7 cellular contexts compared by ENCODE assay signal in the genomic region with DNA sequence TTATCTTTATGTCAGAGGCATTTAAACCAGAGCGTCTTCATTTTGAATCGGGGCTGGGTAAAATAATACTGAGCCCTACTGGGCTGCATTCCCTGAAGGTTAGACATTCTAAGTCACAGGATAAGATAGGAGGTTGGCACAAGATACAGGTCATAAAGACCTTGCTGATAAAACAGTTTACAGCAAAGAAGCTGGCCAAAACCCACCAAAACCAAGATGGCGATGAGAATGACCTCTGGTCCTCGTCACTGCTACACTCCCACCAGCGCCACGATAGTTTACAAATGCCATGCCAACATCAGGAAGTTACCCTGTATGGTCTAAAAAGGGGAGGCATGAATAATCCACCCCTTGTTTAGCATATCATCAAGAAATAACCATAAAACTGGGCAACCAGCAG.
DNase-seq lines count a peak whose midpoint lies in the region; ATAC-seq lines count a peak whose summit lies in the region.
"Not testable (repeated sequence)": the region's sequence is repeated elsewhere in the genome, so short reads cannot be mapped to it uniquely, and the experiment has no call there.

No MANE protein-coding gene starts in this region.

- peaks cover 24% of the 10 kb centered on the region for H3K4me1 Mint-ChIP-seq in T-helper 2 cell treated with Interferon-gamma antibody and Interleukin-4, amounts not matched to agents 5 μg/mL and 100 μg/mL, for 36 hours (ENCODE audit: low read depth)
- H3K4me1 Mint-ChIP-seq in activated T-cell treated with anti-CD3 and anti-CD28 coated beads, Interleukin-2, amount 50 U/mL, for 24 hours (ENCODE audit: low read depth), result peaks cover 49% of the 10 kb centered on the region
- H3K4me1 Mint-ChIP-seq in activated T-helper 17 cell treated with anti-CD3 and anti-CD28 coated beads, Interleukin-2, amount 50 U/mL, for 72 hours, result peaks cover 12% of the 10 kb centered on the region
- peaks cover 60% of the 10 kb centered on the region for H3K4me1 Mint-ChIP-seq in activated naive CD4-positive, alpha-beta T cell treated with anti-CD3 and anti-CD28 coated beads, Interleukin-2, amount 50 U/mL, for 24 hours
- H3K4me1 Mint-ChIP-seq in activated naive CD8-positive, alpha-beta T cell treated with anti-CD3 and anti-CD28 coated beads, Interleukin-2, amount 50 U/mL, for 24 hours, result peaks cover 44% of the 10 kb centered on the region
- H3K4me1 Mint-ChIP-seq in stimulated activated naive CD8-positive, alpha-beta T cell treated with anti-CD3 and anti-CD28 coated beads, Interleukin-15, Interleukin-2, amounts not matched to agents 100 ng/mL and 50 ng/mL, for 24 hours (ENCODE audit: low read depth), result peaks cover 51% of the 10 kb centered on the region

- not testable (repeated sequence) for H3K27me3 Mint-ChIP-seq in T-helper 2 cell treated with Interferon-gamma antibody and Interleukin-4, amounts not matched to agents 5 μg/mL and 100 μg/mL, for 36 hours (ENCODE audit: low read depth); activated T-cell treated with anti-CD3 and anti-CD28 coated beads, Interleukin-2, amount 50 U/mL, for 24 hours; activated T-helper 17 cell treated with anti-CD3 and anti-CD28 coated beads, Interleukin-2, amount 50 U/mL, for 72 hours; activated naive CD4-positive, alpha-beta T cell treated with anti-CD3 and anti-CD28 coated beads, Interleukin-2, amount 50 U/mL, for 24 hours; activated naive CD8-positive, alpha-beta T cell treated with anti-CD3 and anti-CD28 coated beads, Interleukin-2, amount 50 U/mL, for 24 hours; stimulated activated naive CD8-positive, alpha-beta T cell treated with anti-CD3 and anti-CD28 coated beads, Interleukin-15, Interleukin-2, amounts not matched to agents 100 ng/mL and 50 ng/mL, for 24 hours

- peak overlapping the region; percentile 76; the same call in 1 of the 2 replicates for H3K4me2 ChIP-seq in BLaER1

- H3K27ac ChIP-seq in BLaER1, result not testable (repeated sequence)

- not testable (repeated sequence) for H3K36me3 ChIP-seq in BLaER1

- H3K36me3 Mint-ChIP-seq in T-helper 2 cell treated with Interferon-gamma antibody and Interleukin-4, amounts not matched to agents 5 μg/mL and 100 μg/mL, for 36 hours (ENCODE audit: low read depth); activated T-cell treated with anti-CD3 and anti-CD28 coated beads, Interleukin-2, amount 50 U/mL, for 24 hours (ENCODE audit: low read depth); activated T-helper 17 cell treated with anti-CD3 and anti-CD28 coated beads, Interleukin-2, amount 50 U/mL, for 72 hours (ENCODE audit: low read depth); activated naive CD4-positive, alpha-beta T cell treated with anti-CD3 and anti-CD28 coated beads, Interleukin-2, amount 50 U/mL, for 24 hours; activated naive CD8-positive, alpha-beta T cell treated with anti-CD3 and anti-CD28 coated beads, Interleukin-2, amount 50 U/mL, for 24 hours (ENCODE audit: low read depth); stimulated activated naive CD8-positive, alpha-beta T cell treated with anti-CD3 and anti-CD28 coated beads, Interleukin-15, Interleukin-2, amounts not matched to agents 100 ng/mL and 50 ng/mL, for 24 hours (ENCODE audit: low read depth): not testable (repeated sequence)

- H3K9me3 ChIP-seq in BLaER1, result not testable (repeated sequence)

- peak overlapping the region; percentile 0 for H3K4me3 Mint-ChIP-seq in T-helper 2 cell treated with Interferon-gamma antibody and Interleukin-4, amounts not matched to agents 5 μg/mL and 100 μg/mL, for 36 hours
- not testable (repeated sequence) for H3K4me3 Mint-ChIP-seq in activated T-cell treated with anti-CD3 and anti-CD28 coated beads, Interleukin-2, amount 50 U/mL, for 24 hours; stimulated activated naive CD8-positive, alpha-beta T cell treated with anti-CD3 and anti-CD28 coated beads, Interleukin-15, Interleukin-2, amounts not matched to agents 100 ng/mL and 50 ng/mL, for 24 hours
- H3K4me3 Mint-ChIP-seq in activated T-helper 17 cell treated with anti-CD3 and anti-CD28 coated beads, Interleukin-2, amount 50 U/mL, for 72 hours, result peak overlapping the region; percentile 34
- peak overlapping the region; percentile 4 for H3K4me3 Mint-ChIP-seq in activated naive CD4-positive, alpha-beta T cell treated with anti-CD3 and anti-CD28 coated beads, Interleukin-2, amount 50 U/mL, for 24 hours
- peak overlapping the region; percentile 2 for H3K4me3 Mint-ChIP-seq in activated naive CD8-positive, alpha-beta T cell treated with anti-CD3 and anti-CD28 coated beads, Interleukin-2, amount 50 U/mL, for 24 hours

- not testable (repeated sequence) for H3K9ac ChIP-seq in BLaER1

- DNase-seq in T-helper 2 cell treated with Interferon-gamma antibody and Interleukin-4, amounts not matched to agents 5 μg/mL and 100 μg/mL, for 36 hours (ENCODE audit: low spot score); activated T-cell treated with anti-CD3 and anti-CD28 coated beads, Interleukin-2, amount 50 U/mL, for 24 hours; activated naive CD8-positive, alpha-beta T cell treated with anti-CD3 and anti-CD28 coated beads, Interleukin-2, amount 50 U/mL, for 24 hours: not testable (repeated sequence)

- H3K27ac Mint-ChIP-seq in T-helper 2 cell treated with Interferon-gamma antibody and Interleukin-4, amounts not matched to agents 5 μg/mL and 100 μg/mL, for 36 hours; activated T-helper 17 cell treated with anti-CD3 and anti-CD28 coated beads, Interleukin-2, amount 50 U/mL, for 72 hours: not testable (repeated sequence)
- peak overlapping the region; percentile 57 for H3K27ac Mint-ChIP-seq in activated T-cell treated with anti-CD3 and anti-CD28 coated beads, Interleukin-2, amount 50 U/mL, for 24 hours
- peak overlapping the region; percentile 48 for H3K27ac Mint-ChIP-seq in activated naive CD4-positive, alpha-beta T cell treated with anti-CD3 and anti-CD28 coated beads, Interleukin-2, amount 50 U/mL, for 24 hours
- peak overlapping the region; percentile 61 for H3K27ac Mint-ChIP-seq in activated naive CD8-positive, alpha-beta T cell treated with anti-CD3 and anti-CD28 coated beads, Interleukin-2, amount 50 U/mL, for 24 hours
- peak overlapping the region; percentile 58 for H3K27ac Mint-ChIP-seq in stimulated activated naive CD8-positive, alpha-beta T cell treated with anti-CD3 and anti-CD28 coated beads, Interleukin-15, Interleukin-2, amounts not matched to agents 100 ng/mL and 50 ng/mL, for 24 hours

- H3K4me3 ChIP-seq in BLaER1, result not testable (repeated sequence)

- not testable (repeated sequence) for ATAC-seq in activated T-helper 17 cell treated with anti-CD3 and anti-CD28 coated beads, Interleukin-2, amount 50 U/mL, for 72 hours (replicated peaks); activated naive CD8-positive, alpha-beta T cell treated with anti-CD3 and anti-CD28 coated beads, Interleukin-2, amount 50 U/mL, for 24 hours

- not testable (repeated sequence) for H3K9me3 Mint-ChIP-seq in T-helper 2 cell treated with Interferon-gamma antibody and Interleukin-4, amounts not matched to agents 5 μg/mL and 100 μg/mL, for 36 hours; activated T-cell treated with anti-CD3 and anti-CD28 coated beads, Interleukin-2, amount 50 U/mL, for 24 hours; activated T-helper 17 cell treated with anti-CD3 and anti-CD28 coated beads, Interleukin-2, amount 50 U/mL, for 72 hours; activated naive CD4-positive, alpha-beta T cell treated with anti-CD3 and anti-CD28 coated beads, Interleukin-2, amount 50 U/mL, for 24 hours; activated naive CD8-positive, alpha-beta T cell treated with anti-CD3 and anti-CD28 coated beads, Interleukin-2, amount 50 U/mL, for 24 hours; stimulated activated naive CD8-positive, alpha-beta T cell treated with anti-CD3 and anti-CD28 coated beads, Interleukin-15, Interleukin-2, amounts not matched to agents 100 ng/mL and 50 ng/mL, for 24 hours

- H4K20me1 ChIP-seq in BLaER1, result not testable (repeated sequence)

- not testable (repeated sequence) for H3K27me3 ChIP-seq in BLaER1

- peaks cover 35% of the 10 kb centered on the region for H3K4me1 ChIP-seq in BLaER1
